In genomic region chrX:106611682-106612402, GRCh38 we compare ENCODE assay signal across 7 cellular contexts. TPM values are rescaled to one million over a fixed set of nuclear protein-coding genes. Genes with fewer than 3 reads are reported as not detected.
DNase-seq lines count a peak whose midpoint lies in the region; ATAC-seq and TF ChIP-seq lines count a peak whose summit lies in the region.

TSS of gene RADX (plus strand) at chrX:106611978. CDS start at chrX:106612081, 103 bp downstream.

- no peaks in the 10 kb centered on the region for H3K27me3 ChIP-seq in right lobe of liver

- WGBS in right lobe of liver (ENCODE audit: insufficient coverage, low coverage, low lambda C conversion rate, missing lambda C conversion rate) = 16% methylated on average over 19 of the region's 46 CpGs

- intact Hi-C loops in right lobe of liver (cut with DNase I) = no loop called here

- H3K4me1 ChIP-seq in right lobe of liver = no peaks in the 10 kb centered on the region

- no peaks in the 10 kb centered on the region for H3K36me3 ChIP-seq in right lobe of liver

- peak; percentile 26 for DNase-seq in NCI-H2171 treated with DMSO at 0.1 percent for 48 hours (lab: John Stamatoyannopoulos, UW)
- peak; percentile 84 for DNase-seq in activated CD4-positive, alpha-beta T cell treated with anti-CD3 and anti-CD28 coated beads, Interleukin-2, amount 50 U/mL, for 1 hour
- DNase-seq in dermis microvascular lymphatic vessel endothelial cell (ENCODE audit: low read depth in 2 of 2) = peak; percentile 20 to 40
- DNase-seq in right lobe of liver = peak; percentile 81 to 88 (median 83)
- peak; percentile 81 for DNase-seq in stimulated activated CD4-positive, alpha-beta T cell treated with anti-CD3 and anti-CD28 coated beads, Interleukin-4, amount 100 ng/mL, for 1 hour

- H3K9me3 ChIP-seq in right lobe of liver = no peaks in the 10 kb centered on the region

- TF ChIP-seq CTCF in right lobe of liver (IDR thresholded peaks at IDR 0.05) = no peak

- peak; percentile 97 for ATAC-seq in GM18519 (IDR thresholded peaks at IDR 0.05; ENCODE audit: low FRiP score, unreplicated experiment)
- ATAC-seq in HG02885 (IDR thresholded peaks at IDR 0.05; ENCODE audit: poor library complexity, unreplicated experiment) = peak; percentile 97
- ATAC-seq in right lobe of liver = peak; percentile 98 to 100 (median 99)

- TF ChIP-seq POLR2A in right lobe of liver (IDR thresholded peaks at IDR 0.05) = peak; percentile 27

- no peak within 1 kb of the TSS for H3K27ac ChIP-seq in right lobe of liver

- H3K4me3 ChIP-seq in right lobe of liver = peak within 1 kb of the TSS; percentile 23 to 60 (median 52)

RNA-seq across cellular contexts. Expression of gene RADX, which starts in this region (rescaled TPM):
- total RNA-seq in dermis microvascular lymphatic vessel endothelial cell = under 0.01 and 0.26 TPM in 2 replicates
- total RNA-seq in right lobe of liver = 1 to 10 TPM in 5 of 6 experiments, under 1 TPM in 1; 0.55 to 1.7 (median 1.3) TPM

Comparison
In these comparisons a context has a peak if more than half of its experiments do, and no peak if none do; other contexts are left out.
1. Peak in DNase-seq in dermis microvascular lymphatic vessel endothelial cell; RNA of the gene not detected or under 1 TPM.
2. DNase-seq: peak in every context shown above with its lines; median percentile 84 in activated CD4-positive, alpha-beta T cell treated with anti-CD3 and anti-CD28 coated beads, Interleukin-2, amount 50 U/mL, for 1 hour; 83 in right lobe of liver; 81 in stimulated activated CD4-positive, alpha-beta T cell treated with anti-CD3 and anti-CD28 coated beads, Interleukin-4, amount 100 ng/mL, for 1 hour; 30 in dermis microvascular lymphatic vessel endothelial cell; 26 in NCI-H2171 treated with DMSO at 0.1 percent for 48 hours.